ENCODE assay signal across 8 cellular contexts in genomic region chr1:53739109-53739681, GRCh38. TPM values are rescaled to one million over a fixed set of nuclear protein-coding genes. Genes with fewer than 3 reads are reported as not detected.
DNase-seq lines count a peak whose midpoint lies in the region; ATAC-seq and TF ChIP-seq lines count a peak whose summit lies in the region.

Gene GLIS1 (minus strand): TSS chr1:53739164. CDS start chr1:53738064, 1,100 bp downstream.

- H3K36me3 ChIP-seq in OCI-LY3 (replicated peaks; ENCODE audit: low read depth, low read length) (no peaks in the 10 kb centered on the region), tibial nerve (no peaks in the 10 kb centered on the region)

- H3K27me3 Mint-ChIP-seq in activated naive CD4-positive, alpha-beta T cell treated with anti-CD3 and anti-CD28 coated beads, Interleukin-2, amount 10 ng/mL, durations not matched to agents 7 days and 5 days: peaks cover 94% of the 10 kb centered on the region
- no peaks in the 10 kb centered on the region for H3K27me3 Mint-ChIP-seq in glutamatergic neuron (ENCODE audit: unreplicated experiment)

- H3K9me3 ChIP-seq in OCI-LY3 (ENCODE audit: insufficient read depth, low read length) (no peaks in the 10 kb centered on the region), tibial nerve (peaks cover 0 to 6% (median 0%) of the 10 kb centered on the region in 4 donors)

- H3K4me1 ChIP-seq in OCI-LY3 (ENCODE audit: low read length) (no peaks in the 10 kb centered on the region), tibial nerve (peaks cover 0 to 24% (median 9%) of the 10 kb centered on the region in 4 donors)

- TF ChIP-seq POLR2A in tibial nerve (IDR thresholded peaks at IDR 0.05): peak in 1 of 2 donors; percentile 8

- TF ChIP-seq EP300 in tibial nerve (IDR thresholded peaks at IDR 0.05): no peak

- H3K4me2 ChIP-seq in OCI-LY3 (ENCODE audit: low read length): peak within 1 kb of the TSS; percentile 39

- H3K27ac ChIP-seq in OCI-LY3 (ENCODE audit: low read length) (no peak within 1 kb of the TSS), tibial nerve (no peak within 1 kb of the TSS)

- no peak for TF ChIP-seq CTCF in OCI-LY3 (IDR thresholded peaks at IDR 0.05; ENCODE audit: low read depth, low read length)
- no peak for TF ChIP-seq CTCF in glutamatergic neuron (IDR thresholded peaks at IDR 0.05; ENCODE audit: partially characterized antibody, unreplicated experiment)
- no peak for TF ChIP-seq CTCF in tibial nerve (IDR thresholded peaks at IDR 0.05)

- no peak within 1 kb of the TSS for H3K27ac Mint-ChIP-seq in activated naive CD4-positive, alpha-beta T cell treated with anti-CD3 and anti-CD28 coated beads, Interleukin-2, amount 10 ng/mL, durations not matched to agents 7 days and 5 days
- peak within 1 kb of the TSS; percentile 43 for H3K27ac Mint-ChIP-seq in glutamatergic neuron (ENCODE audit: unreplicated experiment)

- no peaks in the 10 kb centered on the region for H3K79me2 ChIP-seq in OCI-LY3 (ENCODE audit: low read length)

- 4 to 6% methylated on average over 13 to 22 of the region's 73 CpGs for WGBS in tibial nerve, 2 donors

- no peaks in the 10 kb centered on the region for H3K27me3 ChIP-seq in OCI-LY3 (ENCODE audit: low read depth, low read length)
- H3K27me3 ChIP-seq in tibial nerve: peaks cover 0 to 38% of the 10 kb centered on the region in 2 donors

- peak; percentile 55 for DNase-seq in DMS153 treated with DMSO at 0.1 percent for 48 hours (lab: John Stamatoyannopoulos, UW; ENCODE audit: unreplicated experiment)
- peak in 56 of 76 experiments; percentile 4 to 77 (median 46) for DNase-seq in HUDEP-2 (lab: John Stamatoyannopoulos, UW; ENCODE audit: unreplicated experiment in 76 of 76)
- peak; percentile 72 for DNase-seq in activated naive CD4-positive, alpha-beta T cell treated with anti-CD3 and anti-CD28 coated beads, Interleukin-2, amount 10 ng/mL, durations not matched to agents 7 days and 5 days
- DNase-seq in glutamatergic neuron: peak; percentile 96
- DNase-seq in nucleus accumbens (lab: John Stamatoyannopoulos, UW): peak in 51 of 56 donors; percentile 2 to 83 (median 48)
- peak; percentile 36 to 38 for DNase-seq in tibial nerve (ENCODE audit: low spot score in 2 of 2)

- CTCF ChIA-PET in activated naive CD4-positive, alpha-beta T cell treated with anti-CD3 and anti-CD28 coated beads, Interleukin-2, amount 10 ng/mL, durations not matched to agents 7 days and 5 days (lab: Charles Lee): no interaction called here

- H3K9ac ChIP-seq in OCI-LY3 (ENCODE audit: low read length): no peak within 1 kb of the TSS

- ATAC-seq in GM21515 (IDR thresholded peaks at IDR 0.05; ENCODE audit: unreplicated experiment): peak; percentile 90

- H3K36me3 Mint-ChIP-seq in activated naive CD4-positive, alpha-beta T cell treated with anti-CD3 and anti-CD28 coated beads, Interleukin-2, amount 10 ng/mL, durations not matched to agents 7 days and 5 days: no peaks in the 10 kb centered on the region
- H3K36me3 Mint-ChIP-seq in glutamatergic neuron (ENCODE audit: unreplicated experiment): peaks cover 9% of the 10 kb centered on the region

- H3K4me1 Mint-ChIP-seq in activated naive CD4-positive, alpha-beta T cell treated with anti-CD3 and anti-CD28 coated beads, Interleukin-2, amount 10 ng/mL, durations not matched to agents 7 days and 5 days: peaks cover 4% of the 10 kb centered on the region
- peaks cover 11% of the 10 kb centered on the region for H3K4me1 Mint-ChIP-seq in glutamatergic neuron (ENCODE audit: low read depth, unreplicated experiment)

- H4K20me1 ChIP-seq in OCI-LY3 (ENCODE audit: insufficient read depth, low read length): no peaks in the 10 kb centered on the region

- no peak within 1 kb of the TSS for H2AFZ ChIP-seq in OCI-LY3 (ENCODE audit: low read depth, low read length)

- H3K4me3 ChIP-seq in OCI-LY3 (ENCODE audit: low read length) (peak within 1 kb of the TSS; percentile 51), tibial nerve (peak within 1 kb of the TSS; percentile 42 to 63 (median 55))

- H3K9me3 Mint-ChIP-seq in activated naive CD4-positive, alpha-beta T cell treated with anti-CD3 and anti-CD28 coated beads, Interleukin-2, amount 10 ng/mL, durations not matched to agents 7 days and 5 days: peaks cover 4% of the 10 kb centered on the region
- H3K9me3 Mint-ChIP-seq in glutamatergic neuron (ENCODE audit: unreplicated experiment): peaks cover 6% of the 10 kb centered on the region

- H3K4me3 Mint-ChIP-seq in activated naive CD4-positive, alpha-beta T cell treated with anti-CD3 and anti-CD28 coated beads, Interleukin-2, amount 10 ng/mL, durations not matched to agents 7 days and 5 days: peak within 1 kb of the TSS; percentile 62
- H3K4me3 Mint-ChIP-seq in glutamatergic neuron (ENCODE audit: unreplicated experiment): peak within 1 kb of the TSS; percentile 77

RNA-seq across cellular contexts. Expression of gene GLIS1, which starts in this region (rescaled TPM):
- total RNA-seq in glutamatergic neuron (ENCODE audit: unreplicated experiment) (0.76 TPM), tibial nerve (1 to 10 TPM in 1 of 4 donors, under 1 TPM in 3; 0.59 to 3.9 (median 0.75) TPM)

Comparison
In these comparisons a context has a peak if more than half of its experiments do, and no peak if none do; other contexts are left out.
1. Peak in DNase-seq in glutamatergic neuron; RNA of the gene not detected or under 1 TPM.
2. DNase-seq: peak in every context shown above with its lines; median percentile 96 in glutamatergic neuron; 72 in activated naive CD4-positive, alpha-beta T cell treated with anti-CD3 and anti-CD28 coated beads, Interleukin-2, amount 10 ng/mL, durations not matched to agents 7 days and 5 days; 55 in DMS153 treated with DMSO at 0.1 percent for 48 hours; 48 in nucleus accumbens; 46 in HUDEP-2; 37 in tibial nerve.